8 cellular contexts compared by ENCODE assay signal in the genomic region with DNA sequence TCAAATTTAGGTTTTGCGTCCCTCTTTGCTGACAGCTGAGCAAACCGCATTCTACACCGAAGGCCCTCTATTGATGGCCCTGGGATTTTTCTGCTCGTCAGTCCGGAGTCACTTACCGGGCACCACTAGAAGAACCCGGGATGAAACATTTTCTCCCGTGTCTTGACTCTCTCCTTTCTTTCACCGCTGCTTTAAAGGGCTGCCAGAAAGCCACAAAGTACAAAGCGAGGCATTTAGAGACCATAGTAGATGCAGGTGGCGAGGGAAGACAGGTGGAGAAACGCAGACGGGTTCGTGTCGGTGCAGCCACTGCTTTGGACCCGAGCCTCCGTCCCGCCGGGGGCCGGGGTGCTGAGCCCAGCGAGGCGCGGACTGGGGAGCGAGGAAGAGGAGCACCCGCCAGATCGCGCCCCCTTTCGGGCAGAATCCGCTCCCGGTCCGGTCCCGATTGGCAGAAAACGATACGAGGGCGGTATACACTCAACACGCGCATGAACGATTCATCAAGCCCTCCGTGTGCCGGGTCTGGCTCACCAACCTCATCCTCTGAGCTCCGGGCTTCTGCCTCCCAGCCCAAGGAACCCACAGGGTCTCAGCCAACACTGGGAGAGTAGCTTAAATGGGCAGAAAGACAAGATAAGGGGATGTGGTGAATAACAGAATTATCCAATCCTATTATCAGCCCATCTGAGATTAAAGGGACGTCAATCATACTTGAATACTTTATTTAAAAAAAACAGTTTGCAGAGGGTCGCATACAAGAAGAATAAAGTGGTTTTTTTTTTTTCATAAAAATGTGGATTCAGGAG.
A peak's percentile ranks its signal among the peaks of the same experiment; 100 is the strongest.
DNase-seq lines count a peak whose midpoint lies in the region; TF ChIP-seq lines count a peak whose summit lies in the region.

No MANE protein-coding gene starts in this region.

- H3K27me3 Mint-ChIP-seq in activated naive CD4-positive, alpha-beta T cell treated with anti-CD3 and anti-CD28 coated beads, Interleukin-2, amount 10 ng/mL, durations not matched to agents 7 days and 5 days, result peaks cover 48% of the 10 kb centered on the region

- H3K36me3 ChIP-seq in ES-I3 (ENCODE audit: insufficient read depth, low read length), result no peaks in the 10 kb centered on the region
- no peaks in the 10 kb centered on the region for H3K36me3 ChIP-seq in SK-N-MC (ENCODE audit: insufficient read depth, low read length)

- no peak for TF ChIP-seq POLR2A in NB4 (IDR thresholded peaks at IDR 0.05; ENCODE audit: extremely low read depth, insufficient read length)

- H3K4me1 ChIP-seq in ES-I3 (ENCODE audit: insufficient read depth, low read length), result no peaks in the 10 kb centered on the region

- peak overlapping the region; percentile 90 for H3K4me3 Mint-ChIP-seq in activated naive CD4-positive, alpha-beta T cell treated with anti-CD3 and anti-CD28 coated beads, Interleukin-2, amount 10 ng/mL, durations not matched to agents 7 days and 5 days

- H3K27ac Mint-ChIP-seq in activated naive CD4-positive, alpha-beta T cell treated with anti-CD3 and anti-CD28 coated beads, Interleukin-2, amount 10 ng/mL, durations not matched to agents 7 days and 5 days, result peak overlapping the region; percentile 79

- H3K9ac ChIP-seq in ES-I3 (ENCODE audit: low read depth, low read length), result peak overlapping the region; percentile 94
- H3K9ac ChIP-seq in SK-N-MC (ENCODE audit: insufficient read length), result peak overlapping the region; percentile 83

- H3K4me1 Mint-ChIP-seq in activated naive CD4-positive, alpha-beta T cell treated with anti-CD3 and anti-CD28 coated beads, Interleukin-2, amount 10 ng/mL, durations not matched to agents 7 days and 5 days, result peaks cover 30% of the 10 kb centered on the region

- H3K27ac ChIP-seq in SK-N-MC (peak overlapping the region; percentile 82), substantia nigra (ENCODE audit: low read depth, low read length, poor library complexity, severe bottlenecking) (peak overlapping the region; percentile 63)

- no peaks in the 10 kb centered on the region for H3K9me3 Mint-ChIP-seq in activated naive CD4-positive, alpha-beta T cell treated with anti-CD3 and anti-CD28 coated beads, Interleukin-2, amount 10 ng/mL, durations not matched to agents 7 days and 5 days

- CTCF ChIA-PET in activated naive CD4-positive, alpha-beta T cell treated with anti-CD3 and anti-CD28 coated beads, Interleukin-2, amount 10 ng/mL, durations not matched to agents 7 days and 5 days (lab: Charles Lee), result interaction anchor here (0.6 to 3.9 kb wide), 16 partner anchors 8 to 567 kb away, joined by 3 to 56 read pairs (median 5); no protein-coding TSS in a partner anchor

- peak overlapping the region; percentile 57 for H3K4me3 ChIP-seq in HFF-Myc (replicated peaks; ENCODE audit: low read depth, low read length)
- H3K4me3 ChIP-seq in NB4 (ENCODE audit: low read depth, low read length), result peak overlapping the region; percentile 86
- H3K4me3 ChIP-seq in SK-N-MC, result peak overlapping the region; percentile 90

- no peaks in the 10 kb centered on the region for H3K36me3 Mint-ChIP-seq in activated naive CD4-positive, alpha-beta T cell treated with anti-CD3 and anti-CD28 coated beads, Interleukin-2, amount 10 ng/mL, durations not matched to agents 7 days and 5 days

- peak; percentile 68 for DNase-seq in HFF-Myc (ENCODE audit: extremely low read depth, low read depth)
- peak; percentile 93 for DNase-seq in NB4 (ENCODE audit: low read depth)
- peak; percentile 32 for DNase-seq in SK-N-MC (ENCODE audit: low read depth, low spot score)
- DNase-seq in activated naive CD4-positive, alpha-beta T cell treated with anti-CD3 and anti-CD28 coated beads, Interleukin-2, amount 10 ng/mL, durations not matched to agents 7 days and 5 days, result peak; percentile 83
- DNase-seq in glomerular endothelial cell (ENCODE audit: extremely low read depth, low read depth, low spot score), result peak; percentile 22
- peak; percentile 78 for DNase-seq in occipital lobe (lab: John Stamatoyannopoulos, UW)
- peak in 46 of 49 donors; percentile 27 to 88 (median 74) for DNase-seq in substantia nigra (lab: John Stamatoyannopoulos, UW)

- TF ChIP-seq CTCF in HFF-Myc (IDR thresholded peaks at IDR 0.05; ENCODE audit: low read depth, low read length, missing control alignments) (peak; percentile 77), NB4 (IDR thresholded peaks at IDR 0.05; ENCODE audit: low read depth, low read length) (peak; percentile 70)

- H3K9me3 ChIP-seq in ES-I3 (ENCODE audit: control insufficient read depth, insufficient read depth, low read length) (no peaks in the 10 kb centered on the region), SK-N-MC (ENCODE audit: low read depth, low read length) (no peaks in the 10 kb centered on the region)

Comparison
In these comparisons a context has a peak if more than half of its experiments do, and no peak if none do; other contexts are left out.
1. Peak in every context shown above with its lines: DNase-seq, H3K4me3 ChIP-seq and H3K27ac ChIP-seq.
2. DNase-seq: peak in every context shown above with its lines; median percentile 93 in NB4; 83 in activated naive CD4-positive, alpha-beta T cell treated with anti-CD3 and anti-CD28 coated beads, Interleukin-2, amount 10 ng/mL, durations not matched to agents 7 days and 5 days; 78 in occipital lobe; 74 in substantia nigra; 68 in HFF-Myc; 32 in SK-N-MC; 22 in glomerular endothelial cell.